29 cellular contexts compared by ENCODE assay signal in genomic region chr21:38147391-38147790, GRCh38.
"Had no signal": no experiment of that assay in that cellular context is flagged by ENCODE, and none has a peak within 500 bp of the region (broad histone marks: within the 10 kb centered on the region; RNA-seq: fewer than 3 reads in every experiment).

No MANE protein-coding gene starts in this region.

- DNase-seq: activated B cell treated with CpG ODN at 0.5 μM for 24 hours; activated CD4-positive, alpha-beta T cell treated with anti-CD3 and anti-CD28 coated beads for 48 hours; activated CD4-positive, alpha-beta T cell treated with anti-CD3 and anti-CD28 coated beads, Interleukin-2, amount 50 U/mL, for 1 hour; activated CD4-positive, alpha-beta T cell treated with anti-CD3 and anti-CD28 coated beads, Interleukin-2, amount 50 U/mL, for 48 hours; activated CD8-positive, alpha-beta memory T cell treated with anti-CD3 and anti-CD28 coated beads for 24 hours; activated CD8-positive, alpha-beta T cell treated with anti-CD3 and anti-CD28 coated beads for 36 hours; activated effector memory CD4-positive, alpha-beta T cell treated with anti-CD3 and anti-CD28 coated beads, Interleukin-2, amount 50 U/mL, for 16 hours; activated naive CD4-positive, alpha-beta T cell treated with anti-CD3 and anti-CD28 coated beads for 36 hours; activated naive CD8-positive, alpha-beta T cell treated with anti-CD3 and anti-CD28 coated beads, Interleukin-2, amount 10 ng/mL, durations not matched to agents 7 days and 5 days; activated T-cell treated with anti-CD3 and anti-CD28 coated beads, Interleukin-2, amount 50 U/mL, for 48 hours; central memory CD4-positive, alpha-beta T cell; cerebellar nuclear complex; colonic mucosa; effector CD8-positive, alpha-beta T cell; glutamatergic neuron; heart left ventricle; T-helper 1 cell; T-helper 17 cell had no signal

- H3K4me1 Mint-ChIP-seq: activated B cell treated with CpG ODN at 0.5 μM for 24 hours; activated naive CD4-positive, alpha-beta T cell treated with anti-CD3 and anti-CD28 coated beads, Interleukin-2, amount 50 U/mL, for 24 hours; activated naive CD8-positive, alpha-beta T cell treated with anti-CD3 and anti-CD28 coated beads, Interleukin-2, amount 10 ng/mL, durations not matched to agents 7 days and 5 days; brain; T-helper 17 cell had no signal

- ATAC-seq: activated CD4-positive, CD25-positive, alpha-beta regulatory T cell treated with anti-CD3 and anti-CD28 coated beads, Interleukin-2, amount 50 U/mL, for 24 hours; activated CD8-positive, alpha-beta T cell treated with anti-CD3 and anti-CD28 coated beads for 36 hours; esophagus mucosa; heart left ventricle; T-helper 17 cell had no signal

- H3K4me3 ChIP-seq: ascending aorta, breast epithelium, cardiac muscle cell, colonic mucosa, heart left ventricle had no signal

- H3K27me3 ChIP-seq: ascending aorta, cardiac muscle cell, colonic mucosa had no signal

- H3K27ac Mint-ChIP-seq: activated B cell treated with CpG ODN at 0.5 μM for 24 hours; activated CD8-positive, alpha-beta T cell treated with anti-CD3 and anti-CD28 coated beads for 36 hours; activated naive CD4-positive, alpha-beta T cell treated with anti-CD3 and anti-CD28 coated beads for 36 hours; activated naive CD4-positive, alpha-beta T cell treated with anti-CD3 and anti-CD28 coated beads, Interleukin-2, amount 50 U/mL, for 24 hours; activated naive CD8-positive, alpha-beta T cell treated with anti-CD3 and anti-CD28 coated beads, Interleukin-2, amount 10 ng/mL, durations not matched to agents 7 days and 5 days; activated T-helper 1 cell treated with anti-CD3 and anti-CD28 coated beads, Interleukin-12 subunit alpha, Interleukin-12 subunit beta, Interleukin-2, Interleukin-4 antibody, amounts not matched to agents 30 ng/mL and 10 ng/mL and 1 ng/mL, durations not matched to agents 14 hours and 24 hours and 36 hours; activated T-helper 2 cell treated with anti-CD3 and anti-CD28 coated beads, Interferon-gamma antibody, Interleukin-2, Interleukin-4, amounts not matched to agents 10 μg/mL and 5 μg/mL and 100 μg/mL, durations not matched to agents 14 hours and 24 hours and 36 hours; brain; T-helper 17 cell; T-helper 2 cell treated with Interferon-gamma antibody and Interleukin-4, amounts not matched to agents 5 μg/mL and 100 μg/mL, for 36 hours had no signal

- H3K9me3 ChIP-seq: ascending aorta, breast epithelium, colonic mucosa had no signal

- H3K4me1 ChIP-seq: ascending aorta, breast epithelium, colonic mucosa, heart left ventricle had no signal

- H3K27ac ChIP-seq: ascending aorta, breast epithelium, cardiac muscle cell, colonic mucosa, heart left ventricle, VCaP had no signal

- H3K36me3 Mint-ChIP-seq: activated naive CD4-positive, alpha-beta T cell treated with anti-CD3 and anti-CD28 coated beads, Interleukin-2, amount 50 U/mL, for 24 hours; activated naive CD8-positive, alpha-beta T cell treated with anti-CD3 and anti-CD28 coated beads, Interleukin-2, amount 10 ng/mL, durations not matched to agents 7 days and 5 days; brain had no signal

- H3K36me3 ChIP-seq: ascending aorta, breast epithelium, cardiac muscle cell, colonic mucosa, heart left ventricle had no signal

- H3K4me3 Mint-ChIP-seq: activated B cell treated with CpG ODN at 0.5 μM for 24 hours; activated CD8-positive, alpha-beta T cell treated with anti-CD3 and anti-CD28 coated beads for 36 hours; activated naive CD4-positive, alpha-beta T cell treated with anti-CD3 and anti-CD28 coated beads for 36 hours; activated naive CD4-positive, alpha-beta T cell treated with anti-CD3 and anti-CD28 coated beads, Interleukin-2, amount 50 U/mL, for 24 hours; activated naive CD8-positive, alpha-beta T cell treated with anti-CD3 and anti-CD28 coated beads, Interleukin-2, amount 10 ng/mL, durations not matched to agents 7 days and 5 days; activated T-helper 1 cell treated with anti-CD3 and anti-CD28 coated beads, Interleukin-12 subunit alpha, Interleukin-12 subunit beta, Interleukin-2, Interleukin-4 antibody, amounts not matched to agents 30 ng/mL and 10 ng/mL and 1 ng/mL, durations not matched to agents 14 hours and 24 hours and 36 hours; brain; T-helper 17 cell; T-helper 2 cell treated with Interferon-gamma antibody and Interleukin-4, amounts not matched to agents 5 μg/mL and 100 μg/mL, for 36 hours had no signal
